ENCODE assay signal across 19 cellular contexts in genomic region chr10:111131168-111131799, GRCh38. TPM values are rescaled to one million over a fixed set of nuclear protein-coding genes. Genes with fewer than 3 reads are reported as not detected.
A peak's percentile ranks its signal among the peaks of the same experiment; 100 is the strongest.
DNase-seq lines count a peak whose midpoint lies in the region; ATAC-seq and TF ChIP-seq lines count a peak whose summit lies in the region.
"Had no signal": no experiment of that assay in that cellular context is flagged by ENCODE, and none has a peak within 500 bp of the region (broad histone marks: within the 10 kb centered on the region; RNA-seq: fewer than 3 reads in every experiment).

No MANE protein-coding gene starts in this region.

- peaks cover 3% of the 10 kb centered on the region for H3K27me3 Mint-ChIP-seq in WTC11 (ENCODE audit: low read depth)

- no peak overlapping the region for H3K27ac Mint-ChIP-seq in WTC11
- H3K27ac Mint-ChIP-seq: CD8-positive, alpha-beta memory T cell had no signal

- no peak for TF ChIP-seq RAD21 in liver (IDR thresholded peaks at IDR 0.05)

- POLR2A ChIA-PET in WTC11 (lab: Charles Lee) = no interaction called here

- peaks cover 34% of the 10 kb centered on the region for H3K9me3 Mint-ChIP-seq in WTC11
- H3K9me3 Mint-ChIP-seq: CD8-positive, alpha-beta memory T cell had no signal

- peaks cover 15% of the 10 kb centered on the region for H3K36me3 Mint-ChIP-seq in WTC11
- H3K36me3 Mint-ChIP-seq: CD8-positive, alpha-beta memory T cell had no signal

- H3K9me3 ChIP-seq in liver (ENCODE audit: control insufficient read depth in 4 of 4, low read length in 3 of 4) (no peaks in the 10 kb centered on the region), upper lobe of right lung (no peaks in the 10 kb centered on the region)
- H3K9me3 ChIP-seq: BLaER1, HAP-1 had no signal

- ATAC-seq in WTC11 (no peak), upper lobe of right lung (peak; percentile 21), HG02623 (IDR thresholded peaks at IDR 0.05; ENCODE audit: unreplicated experiment) (no peak), HG03460 (IDR thresholded peaks at IDR 0.05; ENCODE audit: unreplicated experiment) (no peak)

- no peak overlapping the region for H3K27ac ChIP-seq in liver (ENCODE audit: low read depth in 1 of 2, low read length in 2 of 2)
- H3K27ac ChIP-seq in upper lobe of right lung = no peak overlapping the region
- H3K27ac ChIP-seq: BLaER1, HL-60, KMS-11 had no signal

- TF ChIP-seq CTCF in WTC11 (IDR thresholded peaks at IDR 0.05) (no peak), liver (IDR thresholded peaks at IDR 0.05; ENCODE audit: low read depth, low read length, missing input control) (no peak), upper lobe of right lung (IDR thresholded peaks at IDR 0.05) (no peak)

- H3K4me3 ChIP-seq in liver (ENCODE audit: low read depth in 1 of 3, low read length in 3 of 3) (no peak overlapping the region), upper lobe of right lung (no peak overlapping the region)
- H3K4me3 ChIP-seq: BLaER1, HAP-1, MG63 had no signal

- no peaks in the 10 kb centered on the region for H3K36me3 ChIP-seq in liver (ENCODE audit: control insufficient read depth in 4 of 4, insufficient read depth in 3 of 4, low read depth in 1 of 4, low read length in 3 of 4)
- H3K36me3 ChIP-seq in upper lobe of right lung = no peaks in the 10 kb centered on the region
- H3K36me3 ChIP-seq: BLaER1, HAP-1, MG63 had no signal

- H3K4me3 Mint-ChIP-seq in WTC11 = no peak overlapping the region
- H3K4me3 Mint-ChIP-seq: CD8-positive, alpha-beta memory T cell had no signal

- peak; percentile 38 for DNase-seq in NCI-H748 (lab: John Stamatoyannopoulos, UW; ENCODE audit: unreplicated experiment)
- DNase-seq in NCI-H748 treated with DMSO at 0.1 percent for 48 hours (lab: John Stamatoyannopoulos, UW) = no peak
- no peak for DNase-seq in WTC11 (ENCODE audit: low spot score)
- no peak for DNase-seq in upper lobe of right lung
- DNase-seq in nucleus accumbens (lab: John Stamatoyannopoulos, UW) = no peak
- DNase-seq: 8988T; CD8-positive, alpha-beta memory T cell; MG63; NCI-H1105; NCI-H1694 treated with DMSO at 0.1 percent for 48 hours; NCI-H446; SHP77 treated with DMSO at 0.1 percent for 48 hours had no signal

- no peak overlapping the region for H3K9ac ChIP-seq in liver (ENCODE audit: low read depth in 1 of 2, low read length in 2 of 2)
- H3K9ac ChIP-seq: BLaER1, KMS-11 had no signal

- 47% methylated on average over 8 of the region's 8 CpGs for WGBS in liver

- intact Hi-C loops in upper lobe of right lung (cut with DNase I) = no loop called here

- CTCF ChIA-PET in WTC11 (lab: Charles Lee) = interaction anchor here (1.0 to 2.2 kb wide), 2 partner anchors 55 to 459 kb away, joined by 3 to 16 read pairs; partner anchors contain the start of gene ADRA2A

- no peaks in the 10 kb centered on the region for H3K27me3 ChIP-seq in liver (ENCODE audit: control insufficient read depth in 4 of 4, insufficient read depth in 4 of 4, low read length in 3 of 4)
- H3K27me3 ChIP-seq in upper lobe of right lung = no peaks in the 10 kb centered on the region
- H3K27me3 ChIP-seq: BLaER1 had no signal

- peaks cover 45% of the 10 kb centered on the region for H3K4me1 Mint-ChIP-seq in WTC11
- H3K4me1 Mint-ChIP-seq: CD8-positive, alpha-beta memory T cell had no signal

- H3K4me1 ChIP-seq in liver (ENCODE audit: control insufficient read depth in 4 of 4, insufficient read depth in 4 of 4, low read length in 3 of 4) = peaks cover 0 to 2% (median 0%) of the 10 kb centered on the region in 4 donors
- H3K4me1 ChIP-seq in upper lobe of right lung = no peaks in the 10 kb centered on the region
- H3K4me1 ChIP-seq: BLaER1, HAP-1 had no signal

TF ChIP-seq in WTC11, 78 proteins besides CTCF, POLR2A, EP300 and RAD21 (continues in another document):
- no peak for TF ChIP-seq AR (CRISPR knock-in tag; IDR thresholded peaks at IDR 0.05)

TF ChIP-seq in liver, 16 proteins besides CTCF, POLR2A, EP300 and RAD21:
- no peak for TF ChIP-seq NR2F2 (IDR thresholded peaks at IDR 0.05)
- TF ChIP-seq YY1 (IDR thresholded peaks at IDR 0.05) = peak; percentile 22
- TF ChIP-seq RXRA (IDR thresholded peaks at IDR 0.05) = no peak
- no peak for TF ChIP-seq FOXA1 (IDR thresholded peaks at IDR 0.05)

RNA-seq across cellular contexts. Expression of gene ADRA2A, which starts 54.5 kb away (rescaled TPM):
- total RNA-seq in WTC11 (2021) (1.7 to 2.1 TPM (median 1.7 TPM) in 3 replicates), liver (under 1 TPM; 0.19 to 0.50 TPM), upper lobe of right lung (4.9 TPM)
- polyA plus RNA-seq in liver = under 1 TPM; 0.15 to 0.47 TPM
- total RNA-seq: CD8-positive, alpha-beta memory T cell had no signal
- polyA plus RNA-seq: CD8-positive, alpha-beta memory T cell had no signal
